13 cellular contexts compared by ENCODE assay signal in genomic region chr2:160489096-160489495, GRCh38. TPM values are rescaled to one million over a fixed set of nuclear protein-coding genes. Genes with fewer than 3 reads are reported as not detected.
DNase-seq lines count a peak whose midpoint lies in the region; ATAC-seq lines count a peak whose summit lies in the region.
"Had no signal": no experiment of that assay in that cellular context is flagged by ENCODE, and none has a peak within 500 bp of the region (broad histone marks: within the 10 kb centered on the region; RNA-seq: fewer than 3 reads in every experiment).

No MANE protein-coding gene starts in this region.

- H3K27me3 Mint-ChIP-seq in CD4-positive, alpha-beta memory T cell = no peaks in the 10 kb centered on the region
- H3K27me3 Mint-ChIP-seq in activated T-helper 2 cell treated with anti-CD3 and anti-CD28 coated beads, Interferon-gamma antibody, Interleukin-2, Interleukin-4, amounts not matched to agents 10 μg/mL and 5 μg/mL and 100 μg/mL, durations not matched to agents 14 hours and 24 hours and 36 hours (ENCODE audit: low read depth) = no peaks in the 10 kb centered on the region

- peak overlapping the region in 6 of 8 donors; percentile 1 to 77 (median 34) for H3K4me3 Mint-ChIP-seq in CD4-positive, alpha-beta memory T cell
- no peak overlapping the region for H3K4me3 Mint-ChIP-seq in activated T-helper 2 cell treated with anti-CD3 and anti-CD28 coated beads, Interferon-gamma antibody, Interleukin-2, Interleukin-4, amounts not matched to agents 10 μg/mL and 5 μg/mL and 100 μg/mL, durations not matched to agents 14 hours and 24 hours and 36 hours (ENCODE audit: low read depth)

- no peaks in the 10 kb centered on the region for H3K9me3 ChIP-seq in CD4-positive, alpha-beta memory T cell (ENCODE audit: control insufficient read depth in 1 of 2, low read length in 2 of 2)
- H3K9me3 ChIP-seq: SJCRH30 had no signal

- no peak overlapping the region for H3K4me3 ChIP-seq in CD4-positive, alpha-beta memory T cell (ENCODE audit: low read length in 2 of 2)
- H3K4me3 ChIP-seq: SJCRH30 had no signal

- CTCF ChIA-PET in CD4-positive, alpha-beta memory T cell (lab: Charles Lee; ENCODE audit: partially characterized antibody) = interaction anchor here (0.8 to 1.1 kb wide), 2 partner anchors 56 to 219 kb away, joined by 3 read pairs; no protein-coding TSS in a partner anchor

- ATAC-seq in HG02678 (IDR thresholded peaks at IDR 0.05; ENCODE audit: unreplicated experiment) (no peak), HG03442 (IDR thresholded peaks at IDR 0.05; ENCODE audit: unreplicated experiment) (no peak)

- H3K27me3 ChIP-seq in CD4-positive, alpha-beta memory T cell (ENCODE audit: insufficient read depth, low read length) = no peaks in the 10 kb centered on the region
- H3K27me3 ChIP-seq: SJCRH30 had no signal

- DNase-seq in CD4-positive, alpha-beta memory T cell = no peak
- DNase-seq in ELR (ENCODE audit: low read depth) (peak; percentile 70), iris pigment epithelial cell (ENCODE audit: low read depth) (peak; percentile 66), NCI-H226 (no peak)
- DNase-seq in activated T-helper 2 cell treated with anti-CD3 and anti-CD28 coated beads, Interferon-gamma antibody, Interleukin-2, Interleukin-4, amounts not matched to agents 10 μg/mL and 5 μg/mL and 100 μg/mL, durations not matched to agents 14 hours and 24 hours and 36 hours (ENCODE audit: low spot score) = no peak
- DNase-seq: activated CD4-positive, alpha-beta T cell treated with anti-CD3 and anti-CD28 coated beads for 48 hours; NCI-H1105; NCI-H69; occipital lobe; SJCRH30; stimulated activated CD4-positive, alpha-beta T cell treated with anti-CD3 and anti-CD28 coated beads, Interleukin-2, amount 100 ng/mL, for 48 hours had no signal

- H3K36me3 ChIP-seq in CD4-positive, alpha-beta memory T cell (ENCODE audit: insufficient read depth, low read length) = no peaks in the 10 kb centered on the region
- H3K36me3 ChIP-seq: SJCRH30 had no signal

- peak overlapping the region in 6 of 7 donors; percentile 9 to 85 (median 68) for H3K27ac Mint-ChIP-seq in CD4-positive, alpha-beta memory T cell
- H3K27ac Mint-ChIP-seq in activated T-helper 2 cell treated with anti-CD3 and anti-CD28 coated beads, Interferon-gamma antibody, Interleukin-2, Interleukin-4, amounts not matched to agents 10 μg/mL and 5 μg/mL and 100 μg/mL, durations not matched to agents 14 hours and 24 hours and 36 hours = peak overlapping the region; percentile 49

- intact Hi-C loops in CD4-positive, alpha-beta memory T cell (cut with micrococcal nuclease) = loop anchor here (5.0 kb wide), 1 partner anchor 157 kb away; no protein-coding TSS in a partner anchor
- intact Hi-C loops in activated T-helper 2 cell treated with anti-CD3 and anti-CD28 coated beads, Interferon-gamma antibody, Interleukin-2, Interleukin-4, amounts not matched to agents 10 μg/mL and 5 μg/mL and 100 μg/mL, durations not matched to agents 14 hours and 24 hours and 36 hours (cut with micrococcal nuclease) = loop anchor here (2.0 to 5.0 kb wide), 2 partner anchors 16 to 267 kb away; no protein-coding TSS in a partner anchor

- H3K4me1 Mint-ChIP-seq in CD4-positive, alpha-beta memory T cell = peaks cover 44 to 78% (median 61%) of the 10 kb centered on the region in 4 donors
- H3K4me1 Mint-ChIP-seq in activated T-helper 2 cell treated with anti-CD3 and anti-CD28 coated beads, Interferon-gamma antibody, Interleukin-2, Interleukin-4, amounts not matched to agents 10 μg/mL and 5 μg/mL and 100 μg/mL, durations not matched to agents 14 hours and 24 hours and 36 hours (ENCODE audit: low read depth) = peaks cover 58% of the 10 kb centered on the region

- H3K27ac ChIP-seq in CD4-positive, alpha-beta memory T cell (ENCODE audit: low read depth, low read length) = no peak overlapping the region
- H3K27ac ChIP-seq: SJCRH30 had no signal

- H3K4me1 ChIP-seq in CD4-positive, alpha-beta memory T cell (ENCODE audit: insufficient read depth, low read length) = peaks cover 78% of the 10 kb centered on the region

- H3K9me3 Mint-ChIP-seq in CD4-positive, alpha-beta memory T cell = no peaks in the 10 kb centered on the region
- H3K9me3 Mint-ChIP-seq in activated T-helper 2 cell treated with anti-CD3 and anti-CD28 coated beads, Interferon-gamma antibody, Interleukin-2, Interleukin-4, amounts not matched to agents 10 μg/mL and 5 μg/mL and 100 μg/mL, durations not matched to agents 14 hours and 24 hours and 36 hours = no peaks in the 10 kb centered on the region

- H3K36me3 Mint-ChIP-seq in CD4-positive, alpha-beta memory T cell = peaks cover 0 to 7% of the 10 kb centered on the region in 2 donors
- peaks cover 5% of the 10 kb centered on the region for H3K36me3 Mint-ChIP-seq in activated T-helper 2 cell treated with anti-CD3 and anti-CD28 coated beads, Interferon-gamma antibody, Interleukin-2, Interleukin-4, amounts not matched to agents 10 μg/mL and 5 μg/mL and 100 μg/mL, durations not matched to agents 14 hours and 24 hours and 36 hours (ENCODE audit: low read depth)

- POLR2A ChIA-PET in CD4-positive, alpha-beta memory T cell (lab: Charles Lee; ENCODE audit: partially characterized antibody) = interaction anchor here (1.0 to 2.5 kb wide), 4 partner anchors 15 to 82 kb away, joined by 4 to 9 read pairs (median 4); no protein-coding TSS in a partner anchor

RNA-seq across cellular contexts. Expression of gene RBMS1, which starts 4.5 kb away (rescaled TPM):
- total RNA-seq in CD4-positive, alpha-beta memory T cell = 100 to 1,000 TPM; 101 to 103 TPM
- 100 to 1,000 TPM; 121 to 131 TPM for polyA plus RNA-seq in CD4-positive, alpha-beta memory T cell
- total RNA-seq in activated T-helper 2 cell treated with anti-CD3 and anti-CD28 coated beads, Interferon-gamma antibody, Interleukin-2, Interleukin-4, amounts not matched to agents 10 μg/mL and 5 μg/mL and 100 μg/mL, durations not matched to agents 14 hours and 24 hours and 36 hours = 40.1 and 42.2 TPM in 2 replicates

Comparison
In these comparisons a context has a peak if more than half of its experiments do, and no peak if none do; other contexts are left out.
1. DNase-seq: peak in ELR (single experiment) and iris pigment epithelial cell (single experiment); none in CD4-positive, alpha-beta memory T cell (0 of 5), activated T-helper 2 cell treated with anti-CD3 and anti-CD28 coated beads, Interferon-gamma antibody, Interleukin-2, Interleukin-4, amounts not matched to agents 10 μg/mL and 5 μg/mL and 100 μg/mL, durations not matched to agents 14 hours and 24 hours and 36 hours (single experiment) and NCI-H226 (single experiment).